Comparison of ENCODE assay signal across 8 cellular contexts in the genomic region with DNA sequence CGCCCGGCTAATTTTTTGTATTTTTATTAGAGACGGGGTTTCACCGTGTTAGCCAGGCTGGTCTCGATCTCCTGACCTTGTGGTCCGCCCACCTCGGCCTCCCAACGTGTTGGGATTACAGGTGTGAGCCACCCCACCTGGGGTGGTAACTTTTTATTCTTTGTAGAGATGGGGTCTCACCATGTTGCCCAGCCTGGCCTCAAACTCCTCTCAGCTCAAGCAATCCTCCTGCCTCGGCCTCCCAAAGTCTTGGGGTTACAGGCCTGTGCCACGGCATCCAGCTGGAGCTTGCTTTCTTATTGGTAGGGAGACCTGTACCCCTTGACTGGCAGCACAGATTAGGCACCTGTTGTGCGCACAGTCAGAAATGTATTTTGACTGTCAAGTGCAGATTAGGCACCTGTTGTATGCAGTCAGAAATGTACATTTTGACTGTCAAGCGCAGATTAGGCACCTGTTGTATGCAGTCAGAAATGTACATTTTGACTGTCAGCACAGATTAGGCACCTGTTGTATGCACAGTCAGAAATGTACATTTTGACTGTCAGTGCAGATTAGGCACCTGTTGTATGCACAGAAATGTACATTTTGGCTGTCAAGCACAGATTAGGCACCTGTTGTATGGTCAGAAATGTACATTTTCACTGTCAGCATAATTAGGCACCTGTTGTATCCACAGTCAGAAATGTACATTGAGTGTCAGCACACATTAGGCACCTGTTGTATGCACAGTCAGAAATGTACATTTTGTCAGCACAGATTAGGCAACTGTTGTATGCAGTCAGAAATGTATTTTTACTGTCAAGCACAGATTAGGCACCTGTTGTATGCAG. TPM values are rescaled to one million over a fixed set of nuclear protein-coding genes. Genes with fewer than 3 reads are reported as not detected.
A peak's percentile ranks its signal among the peaks of the same experiment; 100 is the strongest.
DNase-seq lines count a peak whose midpoint lies in the region; ATAC-seq, FAIRE-seq and TF ChIP-seq lines count a peak whose summit lies in the region.
"Not testable (repeated sequence)": the region's sequence is repeated elsewhere in the genome, so short reads cannot be mapped to it uniquely, and the experiment has no call there.

No MANE protein-coding gene starts in this region.

- H3K79me2 ChIP-seq in GM12878 (ENCODE audit: control insufficient read depth, insufficient read depth, low read length); endothelial cell of umbilical vein (ENCODE audit: control insufficient read depth, insufficient read depth, low read length); osteoblast (ENCODE audit: insufficient read depth, low read length): not testable (repeated sequence)

- not testable (repeated sequence) for H2AFZ ChIP-seq in GM12878 (ENCODE audit: control insufficient read depth, low read depth, low read length); endothelial cell of umbilical vein (ENCODE audit: low read depth, low read length); osteoblast (ENCODE audit: low read length)

- ATAC-seq in A549, GM12878: not testable (repeated sequence)

- peaks cover 29 to 67% of the 10 kb centered on the region in 2 experiments for H3K36me3 ChIP-seq in HEK293 (ENCODE audit: control insufficient read depth in 2 of 2, insufficient read depth in 1 of 2, low read length in 2 of 2)
- peaks cover 6 to 18% of the 10 kb centered on the region in 2 experiments for H3K36me3 ChIP-seq in GM12878 (ENCODE audit: control insufficient read depth in 2 of 2, insufficient read depth in 2 of 2, low read length in 1 of 2)
- peaks cover 7 to 22% of the 10 kb centered on the region in 2 experiments for H3K36me3 ChIP-seq in endothelial cell of umbilical vein (ENCODE audit: control insufficient read depth in 2 of 2, extremely low read depth in 1 of 2, insufficient read depth in 2 of 2, low read length in 2 of 2)
- H3K36me3 ChIP-seq in kidney (ENCODE audit: control insufficient read depth in 1 of 2, insufficient read depth in 2 of 2, low read length in 2 of 2), result peaks cover 13 to 15% of the 10 kb centered on the region in 2 donors
- H3K36me3 ChIP-seq in osteoblast (ENCODE audit: insufficient read depth, low read length), result peaks cover 38% of the 10 kb centered on the region
- H3K36me3 ChIP-seq in suprapubic skin, result peaks cover 87% of the 10 kb centered on the region

- not testable (repeated sequence) for H3K4me2 ChIP-seq in A549; GM12878 (ENCODE audit: control insufficient read depth, insufficient read depth); endothelial cell of umbilical vein (ENCODE audit: insufficient read depth, low read length); osteoblast (ENCODE audit: insufficient read depth, low read length)

- dilution Hi-C loops in endothelial cell of umbilical vein (cut with MboI; ENCODE audit: extremely low pct_ligation_motif_present, low sequenced_read_pairs), result not testable (repeated sequence)

- FAIRE-seq in A549 (lab: Jason Lieb, UNC), result peak; percentile 39
- peak; percentile 90 for FAIRE-seq in GM12878 (lab: Jason Lieb, UNC)
- peak; percentile 86 for FAIRE-seq in endothelial cell of umbilical vein (lab: Jason Lieb, UNC)
- not testable (repeated sequence) for FAIRE-seq in kidney (lab: Jason Lieb, UNC)

- not testable (repeated sequence) for H3K9me1 ChIP-seq in endothelial cell of umbilical vein (replicated peaks; ENCODE audit: control insufficient read depth, extremely low read depth, insufficient read depth, low read length)

- RAD21 ChIA-PET in GM12878 (lab: Charles Lee; ENCODE audit: unreplicated experiment), result not testable (repeated sequence)

- not testable (repeated sequence) for H3K4me3 ChIP-seq in A549; HEK293 (ENCODE audit: low read depth, low read length); GM12878; endothelial cell of umbilical vein (replicated peaks in 1 of 3; ENCODE audit: insufficient read depth in 1 of 3, low read depth in 1 of 3, low read length in 3 of 3); kidney (ENCODE audit: low read length in 2 of 2); osteoblast (ENCODE audit: insufficient read depth, low read length); suprapubic skin

- not testable (repeated sequence) for TF ChIP-seq RAD21 in A549 (conservative IDR thresholded peaks at IDR 0.05 in 1 of 2, IDR thresholded peaks at IDR 0.05 in 1 of 2); GM12878 (IDR thresholded peaks at IDR 0.05; ENCODE audit: insufficient read depth, low read depth, low read length)

- intact Hi-C loops in GM12878 (cut with micrococcal nuclease; ENCODE audit: unreplicated experiment); endothelial cell of umbilical vein (cut with micrococcal nuclease); kidney (cut with DNase I): not testable (repeated sequence)

- SMC1A ChIA-PET in GM12878 (lab: Charles Lee; ENCODE audit: uncharacterized antibody, unreplicated experiment), result not testable (repeated sequence)

- WGBS in A549 (ENCODE audit: missing lambda C conversion rate), result 92% methylated on average over 12 of the region's 12 CpGs
- 93% methylated on average over 12 of the region's 12 CpGs for WGBS in GM12878 (ENCODE audit: insufficient coverage, insufficient replicate concordance, low lambda C conversion rate, missing lambda C conversion rate)
- WGBS in suprapubic skin, result 92% methylated on average over 10 of the region's 12 CpGs

- POLR2A ChIA-PET in A549 (lab: Yijun Ruan, JAX); HEK293 (lab: Yijun Ruan, JAX); GM12878 (lab: Charles Lee); endothelial cell of umbilical vein (lab: Charles Lee): not testable (repeated sequence)

- H3K9ac ChIP-seq in GM12878 (ENCODE audit: control insufficient read depth, insufficient read depth, low read length); endothelial cell of umbilical vein (replicated peaks; ENCODE audit: extremely low read depth, insufficient read depth, low read length); kidney (ENCODE audit: low read length in 2 of 2): not testable (repeated sequence)

- not testable (repeated sequence) for H4K20me1 ChIP-seq in GM12878 (ENCODE audit: control insufficient read depth, insufficient read depth); endothelial cell of umbilical vein (replicated peaks; ENCODE audit: control insufficient read depth, extremely low read depth, insufficient read depth, low read length); osteoblast (ENCODE audit: insufficient read depth, low read length)

- TF ChIP-seq CTCF in A549 (IDR thresholded peaks at IDR 0.05); HEK293 (tag by site-specific recombination; IDR thresholded peaks at IDR 0.05); GM12878 (IDR thresholded peaks at IDR 0.05 in 2 of 3, conservative IDR thresholded peaks at IDR 0.05 in 1 of 3; ENCODE audit: control insufficient read depth in 2 of 3, extremely low read depth in 1 of 3, insufficient read depth in 1 of 3, low read depth in 3 of 3, low read length in 3 of 3); endothelial cell of umbilical vein (IDR thresholded peaks at IDR 0.05; ENCODE audit: extremely low read depth in 1 of 2, insufficient read depth in 1 of 2, low read depth in 1 of 2, low read length in 2 of 2); kidney (IDR thresholded peaks at IDR 0.05; ENCODE audit: borderline replicate concordance, extremely low read depth, insufficient read depth); osteoblast (IDR thresholded peaks at IDR 0.05; ENCODE audit: extremely low read depth, low read depth, low read length); suprapubic skin (IDR thresholded peaks at IDR 0.05): not testable (repeated sequence)

- H3K27ac ChIP-seq in A549; HEK293 (ENCODE audit: extremely low read depth, low read depth, low read length); GM12878 (ENCODE audit: control insufficient read depth, insufficient read depth); endothelial cell of umbilical vein (ENCODE audit: insufficient read depth, low read depth, low read length); kidney (ENCODE audit: low read depth in 2 of 2, low read length in 2 of 2); osteoblast (ENCODE audit: low read depth, low read length); suprapubic skin: not testable (repeated sequence)

- not testable (repeated sequence) for H3K4me1 ChIP-seq in A549; HEK293 (ENCODE audit: control insufficient read depth, insufficient read depth, low read length); GM12878 (ENCODE audit: control insufficient read depth, insufficient read depth, low read length); endothelial cell of umbilical vein (ENCODE audit: control insufficient read depth, extremely low read depth, insufficient read depth, low read length); kidney (ENCODE audit: control insufficient read depth in 1 of 2, insufficient read depth in 1 of 2, low read depth in 1 of 2, low read length in 2 of 2); osteoblast (ENCODE audit: insufficient read depth, low read length); suprapubic skin

- TF ChIP-seq EP300 in A549 (IDR thresholded peaks at IDR 0.05); GM12878 (IDR thresholded peaks at IDR 0.05; ENCODE audit: borderline replicate concordance in 1 of 2, control insufficient read depth in 1 of 2, low read depth in 2 of 2, low read length in 2 of 2); suprapubic skin (IDR thresholded peaks at IDR 0.05): not testable (repeated sequence)

- CTCF ChIA-PET in A549 (lab: Yijun Ruan, JAX); HEK293 (lab: Yijun Ruan, JAX); GM12878 (lab: Yijun Ruan, JAX); endothelial cell of umbilical vein (lab: Charles Lee): not testable (repeated sequence)

- DNase-seq in A549 (ENCODE audit: low read depth in 1 of 2, low spot score in 1 of 2); GM12878 (ENCODE audit: low read depth, low spot score); endothelial cell of umbilical vein (ENCODE audit: low read depth, low spot score): not testable (repeated sequence)
- DNase-seq in activated CD4-positive, CD25-positive, alpha-beta regulatory T cell treated with anti-CD3 and anti-CD28 coated beads, Interleukin-2, amount 50 U/mL, for 72 hours, result peak; percentile 27
- DNase-seq in kidney, result peak; percentile 54
- peak; percentile 36 for DNase-seq in osteoblast (ENCODE audit: insufficient read length, low spot score, missing footprints)
- peak; percentile 37 to 51 for DNase-seq in suprapubic skin (ENCODE audit: low spot score in 2 of 2)

- not testable (repeated sequence) for H3K9me3 ChIP-seq in A549; HEK293 (ENCODE audit: control insufficient read depth, insufficient read depth, low read depth, low read length); GM12878 (replicated peaks; ENCODE audit: control insufficient read depth, insufficient read depth, low read length); endothelial cell of umbilical vein (replicated peaks; ENCODE audit: control insufficient read depth, insufficient read depth, low read length); kidney (ENCODE audit: control insufficient read depth in 1 of 2, low read length in 2 of 2); osteoblast (ENCODE audit: low read depth, low read length); suprapubic skin

- not testable (repeated sequence) for H3K27me3 ChIP-seq in GM12878 (replicated peaks in 1 of 2; ENCODE audit: control insufficient read depth in 2 of 2, insufficient read depth in 2 of 2, low read length in 1 of 2); endothelial cell of umbilical vein (ENCODE audit: control insufficient read depth in 2 of 2, insufficient read depth in 2 of 2, low read length in 2 of 2); osteoblast (ENCODE audit: insufficient read depth, low read length); suprapubic skin

- not testable (repeated sequence) for TF ChIP-seq POLR2A in A549 (IDR thresholded peaks at IDR 0.05; ENCODE audit: low read length); GM12878 (IDR thresholded peaks at IDR 0.05; ENCODE audit: low read depth, low read length); endothelial cell of umbilical vein (IDR thresholded peaks at IDR 0.05; ENCODE audit: low read depth, low read length); suprapubic skin (IDR thresholded peaks at IDR 0.05)

- not testable (repeated sequence) for BruUV-seq in GM12878 (replicated peaks; lab: Mats Ljungman, UMichigan); endothelial cell of umbilical vein (replicated peaks; lab: Mats Ljungman, UMichigan)

- in situ Hi-C loops in GM12878 (cut with MboI), result not testable (repeated sequence)

RNA-seq across cellular contexts. Expression of a gene that starts 12.6 kb away (rescaled TPM):
- polyA plus RNA-seq in A549 (2011; rRNA removed), result 22.9 and 26.0 TPM in 2 replicates
- 64.3 and 74.2 TPM in 2 replicates for polyA plus RNA-seq in A549 (2012; cell fraction: cytosol; rRNA removed)
- polyA plus RNA-seq in A549 (2012; cell fraction: nucleus; rRNA removed), result 78.8 and 93.8 TPM in 2 replicates
- polyA plus RNA-seq in A549 (2017; fragmentation: RNase III; extraction: RNeasy Plus Mini Kit Qiagen cat#74134 plus additional on column Dnase treatment), result 36.1 to 41.2 TPM (median 39.4 TPM) in 3 replicates
- polyA minus RNA-seq in A549 (2011; rRNA and poly(A)+ RNA removed), result 10.2 and 14.8 TPM in 2 replicates
- total RNA-seq in GM12878 (2013; cell fraction: nucleolus; rRNA removed), result 16.9 and 20.4 TPM in 2 replicates
- total RNA-seq in GM12878 (2014; rRNA removed), result 42.7 and 49.1 TPM in 2 replicates
- total RNA-seq in GM12878 (2014; rRNA removed; fragmentation: Illumina TruSeq; extraction: Trizol), result 11.6 and 14.7 TPM in 2 replicates
- total RNA-seq in GM12878 (2021), result 65.9 and 71.0 TPM in 2 replicates
- polyA plus RNA-seq in GM12878 (2011; ENCODE audit: low read depth), result 15.0 TPM
- 10.6 and 27.5 TPM in 2 replicates for polyA plus RNA-seq in GM12878 (2011; rRNA removed)
- polyA plus RNA-seq in GM12878 (2011; cell fraction: cytosol; rRNA removed), result 37.2 and 59.1 TPM in 2 replicates
- polyA plus RNA-seq in GM12878 (2011; cell fraction: nucleus; rRNA removed), result 60.0 and 78.8 TPM in 2 replicates
- 40.8 and 42.6 TPM in 2 replicates for polyA plus RNA-seq in GM12878 (2012)
- polyA plus RNA-seq in GM12878 (2014; fragmentation: Illumina TruSeq; extraction: Trizol), result 4.8 and 8.6 TPM in 2 replicates
- polyA plus RNA-seq in GM12878 (2014; fragmentation: Nextera tagmentation; extraction: Ambion mirVana), result 1 to 10 TPM in 1 of 2 experiments, under 1 TPM in 1; 0.31 to 1.9 TPM
- 48.2 and 55.5 TPM in 2 replicates for polyA plus RNA-seq in GM12878 (2014; rRNA removed)
- polyA plus RNA-seq in GM12878 (2016; fragmentation: Nextera tagmentation; extraction: Ambion mirVana), result 10 to 100 TPM in 1 of 2 experiments, 1 to 10 TPM in 1; 8.5 to 46.1 TPM
- 20.8 and 31.1 TPM in 2 replicates for polyA minus RNA-seq in GM12878 (2011; rRNA and poly(A)+ RNA removed)
- polyA minus RNA-seq in GM12878 (2011; cell fraction: cytosol; rRNA and poly(A)+ RNA removed), result 14.2 and 16.7 TPM in 2 replicates
- 8.3 and 17.0 TPM in 2 replicates for polyA minus RNA-seq in GM12878 (2011; cell fraction: nucleus; rRNA and poly(A)+ RNA removed)
- total RNA-seq in endothelial cell of umbilical vein, result 62.1 and 63.5 TPM in 2 replicates
- polyA plus RNA-seq in endothelial cell of umbilical vein, result 39.1 and 40.4 TPM in 2 replicates
- polyA plus RNA-seq in endothelial cell of umbilical vein (2011; cell fraction: cytosol; rRNA removed), result 28.7 and 38.5 TPM in 2 replicates
- 32.2 and 34.8 TPM in 2 replicates for polyA plus RNA-seq in endothelial cell of umbilical vein (2011; cell fraction: nucleus; rRNA removed)
- polyA plus RNA-seq in endothelial cell of umbilical vein (2012), result 27.7 and 38.8 TPM in 2 replicates
- polyA minus RNA-seq in endothelial cell of umbilical vein, result 21.0 and 27.8 TPM in 2 replicates
- polyA minus RNA-seq in endothelial cell of umbilical vein (2011; cell fraction: cytosol; rRNA and poly(A)+ RNA removed), result 17.6 TPM
- 11.4 and 15.5 TPM in 2 replicates for polyA minus RNA-seq in endothelial cell of umbilical vein (2011; cell fraction: nucleus; rRNA and poly(A)+ RNA removed)
- 50.1 TPM for total RNA-seq in kidney
- polyA plus RNA-seq in kidney (ENCODE audit: insufficient read depth, low read depth, low replicate concordance), result 61.9 TPM
- total RNA-seq in osteoblast, result 34.2 and 34.4 TPM in 2 replicates
- total RNA-seq in suprapubic skin, result 10 to 100 TPM; 29.7 to 36.4 (median 34.3) TPM

RNA-seq across cellular contexts. Expression of a gene that starts 24.8 kb away (rescaled TPM):
- 67.9 and 87.0 TPM in 2 replicates for polyA plus RNA-seq in A549 (2011; rRNA removed)
- polyA plus RNA-seq in A549 (2012; cell fraction: cytosol; rRNA removed), result 80.7 and 97.7 TPM in 2 replicates
- polyA plus RNA-seq in A549 (2012; cell fraction: nucleus; rRNA removed), result 200 and 211 TPM in 2 replicates
- polyA plus RNA-seq in A549 (2017; fragmentation: RNase III; extraction: RNeasy Plus Mini Kit Qiagen cat#74134 plus additional on column Dnase treatment), result 60.7 to 70.3 TPM (median 64.6 TPM) in 3 replicates
- 101 and 220 TPM in 2 replicates for polyA minus RNA-seq in A549 (2011; rRNA and poly(A)+ RNA removed)
- total RNA-seq in GM12878 (2013; cell fraction: nucleolus; rRNA removed), result 66.9 and 72.5 TPM in 2 replicates
- 23.6 and 28.8 TPM in 2 replicates for total RNA-seq in GM12878 (2014; rRNA removed)
- total RNA-seq in GM12878 (2014; rRNA removed; fragmentation: Illumina TruSeq; extraction: Trizol), result 12.2 and 14.8 TPM in 2 replicates
- 27.5 and 28.6 TPM in 2 replicates for total RNA-seq in GM12878 (2021)
- polyA plus RNA-seq in GM12878 (2011; ENCODE audit: low read depth), result 16.7 TPM
- 24.7 and 49.7 TPM in 2 replicates for polyA plus RNA-seq in GM12878 (2011; rRNA removed)
- polyA plus RNA-seq in GM12878 (2011; cell fraction: cytosol; rRNA removed), result 65.3 and 73.9 TPM in 2 replicates
- 128 and 175 TPM in 2 replicates for polyA plus RNA-seq in GM12878 (2011; cell fraction: nucleus; rRNA removed)
- polyA plus RNA-seq in GM12878 (2012), result 28.7 and 35.2 TPM in 2 replicates
- 12.5 and 21.2 TPM in 2 replicates for polyA plus RNA-seq in GM12878 (2014; fragmentation: Illumina TruSeq; extraction: Trizol)
- polyA plus RNA-seq in GM12878 (2014; fragmentation: Nextera tagmentation; extraction: Ambion mirVana), result 1 to 10 TPM; 2.4 to 3.4 TPM
- 49.7 and 49.8 TPM in 2 replicates for polyA plus RNA-seq in GM12878 (2014; rRNA removed)
- 10 to 100 TPM; 11.2 to 11.6 TPM for polyA plus RNA-seq in GM12878 (2016; fragmentation: Nextera tagmentation; extraction: Ambion mirVana)
- polyA minus RNA-seq in GM12878 (2011; rRNA and poly(A)+ RNA removed), result 46.4 and 79.6 TPM in 2 replicates
- 37.4 and 40.9 TPM in 2 replicates for polyA minus RNA-seq in GM12878 (2011; cell fraction: cytosol; rRNA and poly(A)+ RNA removed)
- polyA minus RNA-seq in GM12878 (2011; cell fraction: nucleus; rRNA and poly(A)+ RNA removed), result 21.3 and 30.1 TPM in 2 replicates
- total RNA-seq in endothelial cell of umbilical vein, result 13.5 and 16.8 TPM in 2 replicates
- polyA plus RNA-seq in endothelial cell of umbilical vein, result 11.7 and 12.3 TPM in 2 replicates
- polyA plus RNA-seq in endothelial cell of umbilical vein (2011; cell fraction: cytosol; rRNA removed), result 9.0 and 9.3 TPM in 2 replicates
- 22.3 and 23.8 TPM in 2 replicates for polyA plus RNA-seq in endothelial cell of umbilical vein (2011; cell fraction: nucleus; rRNA removed)
- polyA plus RNA-seq in endothelial cell of umbilical vein (2012), result 7.0 and 13.9 TPM in 2 replicates
- 13.8 and 20.0 TPM in 2 replicates for polyA minus RNA-seq in endothelial cell of umbilical vein
- 21.9 TPM for polyA minus RNA-seq in endothelial cell of umbilical vein (2011; cell fraction: cytosol; rRNA and poly(A)+ RNA removed)
- 7.5 and 15.1 TPM in 2 replicates for polyA minus RNA-seq in endothelial cell of umbilical vein (2011; cell fraction: nucleus; rRNA and poly(A)+ RNA removed)
- 11.0 TPM for total RNA-seq in kidney
- polyA plus RNA-seq in kidney (ENCODE audit: insufficient read depth, low read depth, low replicate concordance), result 4.9 TPM
- 3.3 and 4.1 TPM in 2 replicates for total RNA-seq in osteoblast
- 10 to 100 TPM; 22.4 to 78.3 (median 54.2) TPM for total RNA-seq in suprapubic skin
